ENCODE assay signal across 1 cellular context in genomic region chr4:65951177-65951576, GRCh38.
A peak's percentile ranks its signal among the peaks of the same experiment; 100 is the strongest.
TF ChIP-seq lines count a peak whose summit lies in the region.

No MANE protein-coding gene starts in this region.

TF ChIP-seq in H1, 55 proteins besides CTCF, POLR2A, EP300 and RAD21:
- TF ChIP-seq SRF (IDR thresholded peaks at IDR 0.05; ENCODE audit: low read depth, low read length) (peak; percentile 81), EZH2 (IDR thresholded peaks at IDR 0.05; ENCODE audit: low read depth, low read length, severe bottlenecking) (no peak)
TF ChIP-seq in H1: peak in this region for 1.
